In the genomic region with DNA sequence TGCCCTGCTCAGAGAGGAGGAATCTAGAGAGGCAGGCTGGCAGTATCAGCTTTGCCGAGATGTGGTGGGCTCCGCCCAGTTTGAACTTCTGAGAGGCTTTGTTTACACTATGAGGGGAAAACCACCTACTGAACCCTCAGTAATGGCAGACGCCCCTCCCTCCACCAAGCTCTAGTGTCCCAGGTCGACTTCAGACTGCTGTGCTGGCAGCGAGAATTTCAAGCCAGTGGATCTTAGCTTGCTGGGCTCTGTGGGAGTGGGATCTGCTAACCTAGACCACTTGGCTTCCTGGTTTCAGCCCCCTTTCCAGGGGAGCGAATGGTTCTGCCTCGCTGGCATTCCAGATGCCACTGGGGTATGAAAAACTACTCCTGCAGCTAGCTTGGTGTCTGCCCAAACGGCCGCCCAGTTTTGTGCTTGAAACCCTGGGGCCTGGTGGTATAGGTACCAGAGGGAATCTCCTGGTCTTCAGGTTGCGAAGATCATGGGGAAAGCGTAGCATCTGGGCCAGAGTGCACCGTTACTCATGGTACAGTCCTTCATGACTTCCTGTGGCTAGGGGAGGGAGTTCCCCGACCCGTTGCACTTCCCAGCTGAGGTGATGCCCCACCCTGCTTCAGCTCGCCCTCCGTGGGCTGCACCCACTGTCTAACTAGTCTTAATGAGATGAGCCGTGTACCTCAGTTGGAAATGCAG, we compare ENCODE assay signal across 8 cellular contexts. TPM values are rescaled to one million over a fixed set of nuclear protein-coding genes. Genes with fewer than 3 reads are reported as not detected.
DNase-seq lines count a peak whose midpoint lies in the region; ATAC-seq and TF ChIP-seq lines count a peak whose summit lies in the region.

No MANE protein-coding gene starts in this region.

- peaks cover 0 to 6% (median 0%) of the 10 kb centered on the region in 4 donors for H3K4me1 ChIP-seq in stomach

- H3K27ac ChIP-seq in caudate nucleus (ENCODE audit: low read depth, low read length) (no peak overlapping the region), stomach (no peak overlapping the region)

- no peak for TF ChIP-seq CTCF in stomach (IDR thresholded peaks at IDR 0.05)

- TF ChIP-seq POLR2A in stomach (IDR thresholded peaks at IDR 0.05): no peak

- no peaks in the 10 kb centered on the region for H3K36me3 ChIP-seq in stomach

- H3K4me1 Mint-ChIP-seq in activated CD8-positive, alpha-beta memory T cell treated with anti-CD3 and anti-CD28 coated beads, Interleukin-2, amount 10 ng/mL, durations not matched to agents 7 days and 5 days: peaks cover 57% of the 10 kb centered on the region

- H3K27me3 ChIP-seq in stomach: no peaks in the 10 kb centered on the region

- H3K27me3 Mint-ChIP-seq in activated CD8-positive, alpha-beta memory T cell treated with anti-CD3 and anti-CD28 coated beads, Interleukin-2, amount 10 ng/mL, durations not matched to agents 7 days and 5 days: no peaks in the 10 kb centered on the region

- no peak for TF ChIP-seq EP300 in stomach (IDR thresholded peaks at IDR 0.05)

- ATAC-seq in GM19025 (IDR thresholded peaks at IDR 0.05; ENCODE audit: low read depth, unreplicated experiment): peak; percentile 61
- ATAC-seq in HG03095 (IDR thresholded peaks at IDR 0.05; ENCODE audit: unreplicated experiment): peak; percentile 61
- peak; percentile 85 for ATAC-seq in activated CD8-positive, alpha-beta memory T cell treated with anti-CD3 and anti-CD28 coated beads, Interleukin-2, amount 10 ng/mL, durations not matched to agents 7 days and 5 days

- intact Hi-C loops in stomach (cut with DNase I; ENCODE audit: low total_unique reads): no loop called here

- H3K36me3 Mint-ChIP-seq in activated CD8-positive, alpha-beta memory T cell treated with anti-CD3 and anti-CD28 coated beads, Interleukin-2, amount 10 ng/mL, durations not matched to agents 7 days and 5 days: peaks cover 43% of the 10 kb centered on the region

- 60 to 82% (median 70%) methylated on average over 11 to 17 of the region's 17 CpGs for WGBS in stomach, 5 donors

- H3K27ac Mint-ChIP-seq in activated CD8-positive, alpha-beta memory T cell treated with anti-CD3 and anti-CD28 coated beads, Interleukin-2, amount 10 ng/mL, durations not matched to agents 7 days and 5 days: peak overlapping the region; percentile 85

- DNase-seq in activated CD8-positive, alpha-beta memory T cell treated with anti-CD3 and anti-CD28 coated beads, Interleukin-2, amount 10 ng/mL, durations not matched to agents 7 days and 5 days: peak; percentile 84
- DNase-seq in stimulated activated CD4-positive, alpha-beta T cell treated with anti-CD3 and anti-CD28 coated beads, Interleukin-4, amount 100 ng/mL, for 1 hour: peak; percentile 44
- no peak for DNase-seq in 8988T
- DNase-seq in caudate nucleus (lab: John Stamatoyannopoulos, UW): no peak
- no peak for DNase-seq in NCI-H69 (lab: John Stamatoyannopoulos, UW)
- DNase-seq in stomach: no peak

- peaks cover 9% of the 10 kb centered on the region for H3K9me3 Mint-ChIP-seq in activated CD8-positive, alpha-beta memory T cell treated with anti-CD3 and anti-CD28 coated beads, Interleukin-2, amount 10 ng/mL, durations not matched to agents 7 days and 5 days (ENCODE audit: low read depth)

- CTCF ChIA-PET in activated CD8-positive, alpha-beta memory T cell treated with anti-CD3 and anti-CD28 coated beads, Interleukin-2, amount 10 ng/mL, durations not matched to agents 7 days and 5 days (lab: Charles Lee): interaction anchor here (0.9 to 4.1 kb wide), 8 partner anchors 12 to 87 kb away, joined by 3 to 14 read pairs (median 3); no protein-coding TSS in a partner anchor

- H3K9me3 ChIP-seq in stomach: peaks cover 0 to 8% (median 5%) of the 10 kb centered on the region in 4 donors

- H3K4me3 Mint-ChIP-seq in activated CD8-positive, alpha-beta memory T cell treated with anti-CD3 and anti-CD28 coated beads, Interleukin-2, amount 10 ng/mL, durations not matched to agents 7 days and 5 days: peak overlapping the region; percentile 63

- peak overlapping the region in 1 of 4 donors; percentile 5 for H3K4me3 ChIP-seq in stomach

RNA-seq across cellular contexts. Expression of a gene that starts 43.6 kb away (rescaled TPM):
- total RNA-seq in activated CD8-positive, alpha-beta memory T cell treated with anti-CD3 and anti-CD28 coated beads, Interleukin-2, amount 10 ng/mL, durations not matched to agents 7 days and 5 days: 10 to 100 TPM; 63.6 to 88.7 TPM
- 10 to 100 TPM in 2 of 5 donors, 1 to 10 TPM in 2, under 1 TPM in 1; under 0.01 to 50.9 (median 5.8) TPM for total RNA-seq in stomach
- polyA plus RNA-seq in stomach: 1 to 10 TPM; 2.6 to 8.1 (median 3.0) TPM

Comparison
In these comparisons a context has a peak if more than half of its experiments do, and no peak if none do; other contexts are left out.
1. DNase-seq: peak in activated CD8-positive, alpha-beta memory T cell treated with anti-CD3 and anti-CD28 coated beads, Interleukin-2, amount 10 ng/mL, durations not matched to agents 7 days and 5 days (single experiment) and stimulated activated CD4-positive, alpha-beta T cell treated with anti-CD3 and anti-CD28 coated beads, Interleukin-4, amount 100 ng/mL, for 1 hour (single experiment); none in 8988T (single experiment), caudate nucleus (0 of 61), NCI-H69 (single experiment) and stomach (single experiment).
2. Peak in every context shown above with its lines, with median percentiles within 50 percentile points of each other: ATAC-seq.